ENCODE assay signal across 15 cellular contexts in genomic region chr10:4850400-4850799, GRCh38. TPM values are rescaled to one million over a fixed set of nuclear protein-coding genes. Genes with fewer than 3 reads are reported as not detected.
DNase-seq lines count a peak whose midpoint lies in the region; ATAC-seq, FAIRE-seq and TF ChIP-seq lines count a peak whose summit lies in the region.
"Had no signal": no experiment of that assay in that cellular context is flagged by ENCODE, and none has a peak within 500 bp of the region (broad histone marks: within the 10 kb centered on the region; RNA-seq: fewer than 3 reads in every experiment).

No MANE protein-coding gene starts in this region.

- TF ChIP-seq POLR2A in H1 (IDR thresholded peaks at IDR 0.05; ENCODE audit: control extremely low read depth in 1 of 2, low read depth in 2 of 2, low read length in 2 of 2): no peak

- H3K56ac ChIP-seq in H1 (replicated peaks; ENCODE audit: insufficient read length, low read depth, low read length): no peak overlapping the region

- H3K79me2 ChIP-seq in SK-N-SH (ENCODE audit: insufficient read depth) (no peaks in the 10 kb centered on the region), H1 (ENCODE audit: control insufficient read depth in 1 of 2, insufficient read depth in 2 of 2, low read length in 2 of 2) (no peaks in the 10 kb centered on the region)

- no peak overlapping the region for H2BK20ac ChIP-seq in H1 (ENCODE audit: low read length)

- no peaks in the 10 kb centered on the region for H3K9me3 Mint-ChIP-seq in nephron
- no peaks in the 10 kb centered on the region for H3K9me3 Mint-ChIP-seq in CD4-positive, alpha-beta T cell
- no peaks in the 10 kb centered on the region for H3K9me3 Mint-ChIP-seq in CD8-positive, alpha-beta T cell
- H3K9me3 Mint-ChIP-seq: dendritic cell treated with granulocyte-macrophage colony-stimulating factor and Interleukin-4, amounts not matched to agents 40 ng/mL and 50 ng/mL, for 4 days; stimulated activated naive CD8-positive, alpha-beta T cell treated with anti-CD3 and anti-CD28 coated beads, Interleukin-15, Interleukin-2, amounts not matched to agents 100 ng/mL and 50 ng/mL, for 24 hours had no signal

- H3K36me3 ChIP-seq in SK-N-SH (replicated peaks in 1 of 2; ENCODE audit: control insufficient read depth in 1 of 2, insufficient read depth in 2 of 2, low read length in 1 of 2): no peaks in the 10 kb centered on the region
- no peaks in the 10 kb centered on the region for H3K36me3 ChIP-seq in H1 (ENCODE audit: control insufficient read depth in 2 of 4, insufficient read depth in 4 of 4, low read length in 3 of 4)
- H3K36me3 ChIP-seq in tibial artery: no peaks in the 10 kb centered on the region
- H3K36me3 ChIP-seq in CD8-positive, alpha-beta T cell (ENCODE audit: insufficient read depth, low read length): no peaks in the 10 kb centered on the region
- H3K36me3 ChIP-seq: spleen had no signal

- H4K91ac ChIP-seq in H1 (replicated peaks; ENCODE audit: insufficient read length, low read length): no peak overlapping the region

- no peak for TF ChIP-seq EP300 in SK-N-SH (IDR thresholded peaks at IDR 0.05; ENCODE audit: borderline replicate concordance in 1 of 2, low read depth in 1 of 2, low read length in 1 of 2)
- no peak for TF ChIP-seq EP300 in H1 (IDR thresholded peaks at IDR 0.05; ENCODE audit: borderline replicate concordance in 1 of 2, low read depth in 2 of 2, low read length in 2 of 2)

- H2AK5ac ChIP-seq in H1 (ENCODE audit: low read depth, low read length): no peak overlapping the region

- H3K9me3 ChIP-seq in SK-N-SH (no peaks in the 10 kb centered on the region), H1 (ENCODE audit: insufficient read depth in 2 of 2, low read depth in 1 of 2, low read length in 1 of 2) (peaks cover 0 to 2% of the 10 kb centered on the region in 2 experiments; a peak in 1 of 4 replicates), tibial artery (no peaks in the 10 kb centered on the region)
- H3K9me3 ChIP-seq in CD4-positive, alpha-beta T cell (ENCODE audit: control insufficient read depth, low read length): no peaks in the 10 kb centered on the region
- H3K9me3 ChIP-seq in CD8-positive, alpha-beta T cell (ENCODE audit: low read length): no peaks in the 10 kb centered on the region
- H3K9me3 ChIP-seq: spleen had no signal

- DNase-seq in SK-N-SH: no peak
- DNase-seq in H1 (ENCODE audit: low read depth in 1 of 2, low spot score in 2 of 2): no peak
- DNase-seq in tibial artery: no peak
- DNase-seq in CD4-positive, alpha-beta T cell: no peak
- no peak for DNase-seq in CD8-positive, alpha-beta T cell

- TF ChIP-seq RAD21 in SK-N-SH (IDR thresholded peaks at IDR 0.05; ENCODE audit: low read length) (no peak), H1 (IDR thresholded peaks at IDR 0.05 in 1 of 2, conservative IDR thresholded peaks at IDR 0.05 in 1 of 2; ENCODE audit: low read depth in 2 of 2, low read length in 2 of 2) (no peak)

- peaks cover 42% of the 10 kb centered on the region for H3K4me1 Mint-ChIP-seq in nephron
- peaks cover 8% of the 10 kb centered on the region for H3K4me1 Mint-ChIP-seq in CD4-positive, alpha-beta T cell (ENCODE audit: low read depth)
- peaks cover 7% of the 10 kb centered on the region for H3K4me1 Mint-ChIP-seq in CD8-positive, alpha-beta T cell (ENCODE audit: low read depth)

- H3K4me3 ChIP-seq in SK-N-SH (ENCODE audit: low read depth in 2 of 2, low read length in 1 of 2): no peak overlapping the region
- H3K4me3 ChIP-seq in H1 (ENCODE audit: extremely low read depth in 1 of 4, insufficient read depth in 2 of 4, low read depth in 3 of 4, low read length in 4 of 4): no peak overlapping the region
- no peak overlapping the region for H3K4me3 ChIP-seq in tibial artery
- no peak overlapping the region for H3K4me3 ChIP-seq in CD8-positive, alpha-beta T cell (ENCODE audit: low read depth, low read length)
- H3K4me3 ChIP-seq: GM12878, lung, spleen had no signal

- H3F3A ChIP-seq in SK-N-SH (replicated peaks; ENCODE audit: insufficient read depth): peaks cover 11% of the 10 kb centered on the region

- H3K27ac ChIP-seq in SK-N-SH (ENCODE audit: low read depth in 2 of 2, low read length in 1 of 2): no peak overlapping the region
- H3K27ac ChIP-seq in H1 (ENCODE audit: low read depth, low read length): no peak overlapping the region
- peak overlapping the region; percentile 44 to 50 for H3K27ac ChIP-seq in tibial artery
- H3K27ac ChIP-seq in CD4-positive, alpha-beta T cell (ENCODE audit: low read depth, low read length): no peak overlapping the region
- H3K27ac ChIP-seq in CD8-positive, alpha-beta T cell (ENCODE audit: low read depth, low read length): no peak overlapping the region
- H3K27ac ChIP-seq: spleen had no signal

- H3K4me3 Mint-ChIP-seq in nephron: no peak overlapping the region
- no peak overlapping the region for H3K4me3 Mint-ChIP-seq in CD4-positive, alpha-beta T cell
- no peak overlapping the region for H3K4me3 Mint-ChIP-seq in CD8-positive, alpha-beta T cell
- H3K4me3 Mint-ChIP-seq: dendritic cell treated with granulocyte-macrophage colony-stimulating factor and Interleukin-4, amounts not matched to agents 40 ng/mL and 50 ng/mL, for 4 days; neural crest cell; stimulated activated naive CD8-positive, alpha-beta T cell treated with anti-CD3 and anti-CD28 coated beads, Interleukin-15, Interleukin-2, amounts not matched to agents 100 ng/mL and 50 ng/mL, for 24 hours; WTC11 had no signal

- no peaks in the 10 kb centered on the region for H3K23me2 ChIP-seq in H1 (ENCODE audit: low read depth, low read length)

- H3K36me3 Mint-ChIP-seq in nephron (ENCODE audit: low read depth): no peaks in the 10 kb centered on the region
- peaks cover 15% of the 10 kb centered on the region for H3K36me3 Mint-ChIP-seq in CD4-positive, alpha-beta T cell (ENCODE audit: low read depth)
- H3K36me3 Mint-ChIP-seq in CD8-positive, alpha-beta T cell: no peaks in the 10 kb centered on the region

- no peak for FAIRE-seq in H1 (lab: Jason Lieb, UNC)

- ATAC-seq in SK-N-SH treated with all-trans-retinoic acid at 6 μM for 48 hours (no peak), GM21447 (IDR thresholded peaks at IDR 0.05; ENCODE audit: unreplicated experiment) (no peak)
- no peak for ATAC-seq in CD4-positive, alpha-beta T cell (ENCODE audit: poor library complexity)
- ATAC-seq in CD8-positive, alpha-beta T cell: no peak

- POLR2A ChIA-PET in SK-N-SH (lab: Yijun Ruan, JAX) (no interaction called here), H1 (lab: Charles Lee; ENCODE audit: partially characterized antibody) (no interaction called here)
- POLR2A ChIA-PET in CD4-positive, alpha-beta T cell (lab: Charles Lee): interaction anchor here (1.2 to 1.7 kb wide), 3 partner anchors 14 to 584 kb away, joined by 5 to 6 read pairs (median 5); partner anchors contain the start of gene AKR1E2
- POLR2A ChIA-PET in CD8-positive, alpha-beta T cell (lab: Charles Lee): interaction anchor here (0.9 to 1.5 kb wide), 2 partner anchors 35 to 561 kb away, joined by 3 to 4 read pairs; no protein-coding TSS in a partner anchor

- H3K79me1 ChIP-seq in H1 (ENCODE audit: low read depth, low read length): no peaks in the 10 kb centered on the region

- H2BK120ac ChIP-seq in H1 (replicated peaks; ENCODE audit: low read depth, low read length): no peak overlapping the region

- CTCF ChIA-PET in SK-N-SH (lab: Yijun Ruan, JAX): interaction anchor here (0.6 to 6.4 kb wide), 94 partner anchors 8 to 1170 kb away, joined by 3 to 114 read pairs (median 4); partner anchors contain the start of genes AKR1C3 and AKR1E2
- CTCF ChIA-PET in H1 (lab: Charles Lee; ENCODE audit: partially characterized antibody): interaction anchor here (0.7 to 6.6 kb wide), 69 partner anchors 10 to 772 kb away, joined by 3 to 86 read pairs (median 5); partner anchors contain the start of genes AKR1C3, AKR1C4 and AKR1E2
- CTCF ChIA-PET in CD4-positive, alpha-beta T cell (lab: Charles Lee): interaction anchor here (1.1 to 2.3 kb wide), 16 partner anchors 10 to 772 kb away, joined by 3 to 28 read pairs (median 5); no protein-coding TSS in a partner anchor
- CTCF ChIA-PET in CD8-positive, alpha-beta T cell (lab: Charles Lee): interaction anchor here (0.6 to 5.8 kb wide), 46 partner anchors 8 to 1653 kb away, joined by 3 to 70 read pairs (median 6); partner anchors contain the start of genes AKR1C3 and AKR1E2

- H3K27me3 Mint-ChIP-seq in nephron (ENCODE audit: low read depth): peaks cover 6% of the 10 kb centered on the region
- H3K27me3 Mint-ChIP-seq in CD4-positive, alpha-beta T cell: no peaks in the 10 kb centered on the region
- no peaks in the 10 kb centered on the region for H3K27me3 Mint-ChIP-seq in CD8-positive, alpha-beta T cell (ENCODE audit: low read depth)
- H3K27me3 Mint-ChIP-seq: dendritic cell treated with granulocyte-macrophage colony-stimulating factor and Interleukin-4, amounts not matched to agents 40 ng/mL and 50 ng/mL, for 4 days; stimulated activated naive CD8-positive, alpha-beta T cell treated with anti-CD3 and anti-CD28 coated beads, Interleukin-15, Interleukin-2, amounts not matched to agents 100 ng/mL and 50 ng/mL, for 24 hours had no signal

- peak overlapping the region in 2 of 3 experiments; percentile 58 to 80 for H3K27ac Mint-ChIP-seq in nephron
- H3K27ac Mint-ChIP-seq in CD4-positive, alpha-beta T cell: no peak overlapping the region
- no peak overlapping the region for H3K27ac Mint-ChIP-seq in CD8-positive, alpha-beta T cell
- H3K27ac Mint-ChIP-seq: dendritic cell treated with granulocyte-macrophage colony-stimulating factor and Interleukin-4, amounts not matched to agents 40 ng/mL and 50 ng/mL, for 4 days; stimulated activated naive CD8-positive, alpha-beta T cell treated with anti-CD3 and anti-CD28 coated beads, Interleukin-15, Interleukin-2, amounts not matched to agents 100 ng/mL and 50 ng/mL, for 24 hours; WTC11 had no signal

- H3K23ac ChIP-seq in H1 (ENCODE audit: insufficient read length): no peak overlapping the region

- TF ChIP-seq CTCF in SK-N-SH (IDR thresholded peaks at IDR 0.05) (no peak), H1 (IDR thresholded peaks at IDR 0.05; ENCODE audit: control extremely low read depth in 1 of 3, insufficient read depth in 1 of 3, low read depth in 1 of 3, low read length in 3 of 3) (no peak), nephron (IDR thresholded peaks at IDR 0.05; ENCODE audit: unreplicated experiment in 3 of 3) (no peak), tibial artery (IDR thresholded peaks at IDR 0.05) (no peak)
- no peak for TF ChIP-seq CTCF in CD4-positive, alpha-beta T cell (IDR thresholded peaks at IDR 0.05)
- TF ChIP-seq CTCF in CD8-positive, alpha-beta T cell (IDR thresholded peaks at IDR 0.05): no peak

- no peak overlapping the region for H2BK15ac ChIP-seq in H1 (ENCODE audit: low read length)

- H3K4me1 ChIP-seq in SK-N-SH (ENCODE audit: control insufficient read depth in 1 of 2, insufficient read depth in 2 of 2, low read depth in 1 of 2, low read length in 1 of 2): peaks cover 3 to 13% of the 10 kb centered on the region in 2 experiments; a peak in 2 of 4 replicates
- H3K4me1 ChIP-seq in H1 (replicated peaks in 1 of 4; ENCODE audit: control insufficient read depth in 3 of 4, insufficient read depth in 4 of 4, low read length in 3 of 4): peaks cover 0 to 3% (median 2%) of the 10 kb centered on the region in 4 experiments; a peak in 4 of 7 replicates
- H3K4me1 ChIP-seq in tibial artery: peaks cover 0 to 34% (median 18%) of the 10 kb centered on the region in 4 donors
- no peaks in the 10 kb centered on the region for H3K4me1 ChIP-seq in CD8-positive, alpha-beta T cell (ENCODE audit: insufficient read depth, low read length)

- H4K20me1 ChIP-seq in SK-N-SH (ENCODE audit: insufficient read depth): no peaks in the 10 kb centered on the region
- H4K20me1 ChIP-seq in H1 (replicated peaks in 1 of 2; ENCODE audit: control insufficient read depth in 1 of 2, insufficient read depth in 2 of 2, low read length in 2 of 2): no peaks in the 10 kb centered on the region

- H4K5ac ChIP-seq in H1 (ENCODE audit: insufficient read length, low read depth, low read length): no peak overlapping the region

- no peak overlapping the region for H3K4me2 ChIP-seq in SK-N-SH
- no peak overlapping the region for H3K4me2 ChIP-seq in H1 (ENCODE audit: insufficient read depth in 1 of 2, low read depth in 2 of 2, low read length in 2 of 2)

- H2BK5ac ChIP-seq in H1 (ENCODE audit: low read depth, low read length): no peak overlapping the region

- H3K14ac ChIP-seq in H1 (ENCODE audit: insufficient read length): no peak overlapping the region

- H3K27me3 ChIP-seq in SK-N-SH (ENCODE audit: insufficient read depth): no peaks in the 10 kb centered on the region
- 0 out of 7 replicates have a peak, but pooled peaks cover 0 to 3% (median 0%) of the 10 kb centered on the region in 4 experiments for H3K27me3 ChIP-seq in H1 (replicated peaks in 1 of 4; ENCODE audit: control insufficient read depth in 3 of 4, extremely low read depth in 1 of 4, insufficient read depth in 3 of 4, low read length in 3 of 4)
- no peaks in the 10 kb centered on the region for H3K27me3 ChIP-seq in tibial artery
- no peaks in the 10 kb centered on the region for H3K27me3 ChIP-seq in CD4-positive, alpha-beta T cell (ENCODE audit: control insufficient read depth, insufficient read depth, low read length)
- no peaks in the 10 kb centered on the region for H3K27me3 ChIP-seq in CD8-positive, alpha-beta T cell (ENCODE audit: insufficient read depth, low read length)
- H3K27me3 ChIP-seq: spleen had no signal

- H3K18ac ChIP-seq in H1 (ENCODE audit: extremely low read depth, low read length): no peak overlapping the region

- WGBS in SK-N-SH (ENCODE audit: low lambda C conversion rate): 96% methylated on average over 7 of the region's 7 CpGs
- WGBS in H1 (ENCODE audit: extremely low coverage in 1 of 2, insufficient coverage in 1 of 2, insufficient read length in 1 of 2, insufficient replicate concordance in 2 of 2, low coverage in 1 of 2, low lambda C conversion rate in 2 of 2, missing lambda C conversion rate in 1 of 2), 2 experiments: 92% methylated on average over 7 of the region's 7 CpGs; no CpG with 5 or more reads in 1 of the 2 experiments

- intact Hi-C loops in tibial artery (cut with DNase I; ENCODE audit: low total_unique reads): loop anchor here (5.0 kb wide), 2 partner anchors 92 to 247 kb away; no protein-coding TSS in a partner anchor
- intact Hi-C loops in CD4-positive, alpha-beta T cell (cut with DNase I, micrococcal nuclease): loop anchor here in 1 of 2 experiments (1.0 to 10.0 kb wide), 3 partner anchors 244 to 1024 kb away; partner anchors contain the start of gene AKR1C3
- intact Hi-C loops in CD8-positive, alpha-beta T cell (cut with DNase I, micrococcal nuclease): loop anchor here in 1 of 2 experiments (5.0 kb wide), 1 partner anchor 1022 kb away; no protein-coding TSS in a partner anchor

- no peak overlapping the region for H4K8ac ChIP-seq in H1 (ENCODE audit: extremely low read depth, insufficient read depth, low read length)

- no peak overlapping the region for H2BK12ac ChIP-seq in H1 (ENCODE audit: low read depth, low read length)

- no peak overlapping the region for H3K4ac ChIP-seq in H1 (replicated peaks; ENCODE audit: insufficient read length, low read depth, low read length)

- H3K9me2 ChIP-seq in SK-N-SH: no peaks in the 10 kb centered on the region

- H3K9ac ChIP-seq in SK-N-SH (no peak overlapping the region), H1 (replicated peaks in 1 of 4; ENCODE audit: extremely low read depth in 1 of 4, low read depth in 3 of 4, low read length in 3 of 4) (no peak overlapping the region)

- peak overlapping the region; percentile 45; the same call in 1 of the 2 replicates for H2AFZ ChIP-seq in SK-N-SH (ENCODE audit: low read depth)
- H2AFZ ChIP-seq in H1 (ENCODE audit: low read length): 0 out of 2 replicates have a peak overlapping the region, but pooled peaks have one; percentile 70

RNA-seq across cellular contexts. Expression of gene AKR1E2, which starts 24.4 kb away (rescaled TPM):
- 5.8 and 6.9 TPM in 2 replicates for polyA plus RNA-seq in SK-N-SH (2012; rRNA removed)
- polyA plus RNA-seq in SK-N-SH (2012; cell fraction: cytosol; rRNA removed): 4.3 and 5.0 TPM in 2 replicates
- 17.5 and 19.0 TPM in 2 replicates for polyA plus RNA-seq in SK-N-SH (2012; cell fraction: nucleus; rRNA removed)
- 3.5 TPM in 2 replicates for total RNA-seq in H1 (2021; fragmentation: NEBNext Ultra II Directional; extraction: Animal tissue kit (Norgen Biotek cat#: 25700))
- polyA plus RNA-seq in H1 (2011; rRNA removed): 2.1 and 2.6 TPM in 2 replicates
- 4.8 TPM for polyA plus RNA-seq in H1 (2011; cell fraction: cytosol; rRNA removed)
- 6.2 TPM for polyA plus RNA-seq in H1 (2011; cell fraction: nucleus; rRNA removed)
- polyA plus RNA-seq in H1 (2012, experiment 1 of 2): 0.99 to 3.1 TPM (median 2.2 TPM) in 4 replicates
- polyA plus RNA-seq in H1 (2012, experiment 2 of 2): 1.6 TPM
- 1.4 TPM for polyA plus RNA-seq in H1 (2013, experiment 1 of 2)
- polyA plus RNA-seq in H1 (2013, experiment 2 of 2): 1.2 TPM
- polyA minus RNA-seq in H1 (2011; rRNA and poly(A)+ RNA removed): 11.6 and 14.8 TPM in 2 replicates
- 4.0 TPM for polyA minus RNA-seq in H1 (2011; cell fraction: cytosol; rRNA and poly(A)+ RNA removed)
- polyA minus RNA-seq in H1 (2011; cell fraction: nucleus; rRNA and poly(A)+ RNA removed): 13.4 TPM
- 10 to 100 TPM; 26.0 to 30.4 TPM for total RNA-seq in CD4-positive, alpha-beta T cell
- total RNA-seq in CD8-positive, alpha-beta T cell: 1 to 10 TPM; 5.2 to 5.7 TPM
- total RNA-seq: GM12878 had no signal
- polyA plus RNA-seq: GM12878 had no signal

Comparison
In these comparisons a context has a peak if more than half of its experiments do, and no peak if none do; other contexts are left out.
1. H3K27ac ChIP-seq: peak in tibial artery (2 of 2); none in SK-N-SH (0 of 2), H1 (single experiment), CD4-positive, alpha-beta T cell (single experiment) and CD8-positive, alpha-beta T cell (single experiment).
2. H3K27ac Mint-ChIP-seq: peak in nephron (2 of 3); none in CD4-positive, alpha-beta T cell (single experiment) and CD8-positive, alpha-beta T cell (single experiment).
3. POLR2A ChIA-PET loops: an anchor here in CD4-positive, alpha-beta T cell (1.2 to 1.7 kb wide) and CD8-positive, alpha-beta T cell (0.9 to 1.5 kb wide); none called in SK-N-SH and H1.